Comparison of ENCODE assay signal across 8 cellular contexts in the genomic region with DNA sequence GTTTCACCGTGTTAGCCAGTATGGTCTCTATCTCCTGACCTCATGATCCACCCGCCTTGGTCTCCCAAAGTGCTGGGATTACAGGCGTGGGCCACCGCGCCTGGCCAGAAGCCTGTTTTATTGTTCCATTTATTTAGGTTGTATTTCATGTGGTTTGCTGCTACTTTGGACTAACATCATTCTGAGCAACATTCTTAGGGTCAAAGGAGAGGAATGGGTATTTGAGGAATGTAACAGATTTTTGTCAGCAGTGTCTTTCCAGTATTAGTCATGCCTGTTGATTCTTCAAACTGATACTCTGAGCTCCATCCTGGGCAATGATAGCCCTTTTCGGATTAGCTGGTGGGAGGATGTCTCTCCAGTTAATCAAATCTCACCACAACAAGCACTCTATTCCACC.
DNase-seq lines count a peak whose midpoint lies in the region; ATAC-seq and TF ChIP-seq lines count a peak whose summit lies in the region.
"Had no signal": no experiment of that assay in that cellular context is flagged by ENCODE, and none has a peak within 500 bp of the region (broad histone marks: within the 10 kb centered on the region; RNA-seq: fewer than 3 reads in every experiment).

No MANE protein-coding gene starts in this region.

- intact Hi-C loops in tibial artery (cut with DNase I; ENCODE audit: low total_unique reads) = no loop called here

- H3K27ac ChIP-seq in hepatocyte = peak overlapping the region; percentile 78
- H3K27ac ChIP-seq in tibial artery = peak overlapping the region; percentile 47 to 63

- no peak overlapping the region for H3K4me2 ChIP-seq in hepatocyte

- no peaks in the 10 kb centered on the region for H3K79me2 ChIP-seq in hepatocyte

- WGBS in hepatocyte (ENCODE audit: low lambda C conversion rate, missing lambda C conversion rate) = 49% methylated on average over 6 of the region's 6 CpGs

- no peaks in the 10 kb centered on the region for H3K9me2 ChIP-seq in hepatocyte (replicated peaks; ENCODE audit: insufficient read depth)

- TF ChIP-seq CTCF in hepatocyte (IDR thresholded peaks at IDR 0.05; ENCODE audit: poor library complexity) (no peak), tibial artery (IDR thresholded peaks at IDR 0.05) (no peak)

- H3K4me1 ChIP-seq in adipocyte (ENCODE audit: control insufficient read depth, insufficient read depth, low read length) = peaks cover 17% of the 10 kb centered on the region
- H3K4me1 ChIP-seq in hepatocyte (ENCODE audit: insufficient read depth) = peaks cover 24% of the 10 kb centered on the region
- H3K4me1 ChIP-seq in tibial artery = peaks cover 0 to 52% (median 29%) of the 10 kb centered on the region in 4 donors

- DNase-seq in HCEC 1CT (peak; percentile 99), adipocyte (ENCODE audit: low read depth) (peak; percentile 75), hepatocyte (ENCODE audit: low spot score) (no peak), tibial artery (no peak), NCI-H510A (lab: John Stamatoyannopoulos, UW) (no peak), T-helper 1 cell (no peak)
- DNase-seq: naive B cell had no signal

- no peak overlapping the region for H2AFZ ChIP-seq in hepatocyte

- no peak overlapping the region for H3K4me3 ChIP-seq in adipocyte (ENCODE audit: low read length)
- H3K4me3 ChIP-seq in hepatocyte = no peak overlapping the region
- H3K4me3 ChIP-seq in tibial artery = no peak overlapping the region

- H4K20me1 ChIP-seq in hepatocyte (ENCODE audit: insufficient read depth, poor library complexity, severe bottlenecking) = no peaks in the 10 kb centered on the region

- ATAC-seq in HG03025 (IDR thresholded peaks at IDR 0.05; ENCODE audit: low FRiP score, unreplicated experiment) = no peak

- no peaks in the 10 kb centered on the region for H3K27me3 ChIP-seq in adipocyte (replicated peaks; ENCODE audit: control insufficient read depth, insufficient read depth, low read length)
- H3K27me3 ChIP-seq in hepatocyte = no peaks in the 10 kb centered on the region
- no peaks in the 10 kb centered on the region for H3K27me3 ChIP-seq in tibial artery

- H3K9me3 ChIP-seq in adipocyte (ENCODE audit: control insufficient read depth, low read length) (no peaks in the 10 kb centered on the region), hepatocyte (ENCODE audit: low read depth) (no peaks in the 10 kb centered on the region), tibial artery (no peaks in the 10 kb centered on the region)

- H3K36me3 ChIP-seq in adipocyte (ENCODE audit: control insufficient read depth, insufficient read depth, low read length, severe bottlenecking) (no peaks in the 10 kb centered on the region), hepatocyte (replicated peaks; ENCODE audit: insufficient read depth, low read depth) (no peaks in the 10 kb centered on the region), tibial artery (no peaks in the 10 kb centered on the region)

- no peak overlapping the region for H3K9ac ChIP-seq in adipocyte (ENCODE audit: low read length)

Comparison
In these comparisons a context has a peak if more than half of its experiments do, and no peak if none do; other contexts are left out.
1. DNase-seq: peak in HCEC 1CT (single experiment) and adipocyte (single experiment); none in hepatocyte (single experiment), tibial artery (0 of 2), NCI-H510A (single experiment) and T-helper 1 cell (0 of 5).